In the genomic region with DNA sequence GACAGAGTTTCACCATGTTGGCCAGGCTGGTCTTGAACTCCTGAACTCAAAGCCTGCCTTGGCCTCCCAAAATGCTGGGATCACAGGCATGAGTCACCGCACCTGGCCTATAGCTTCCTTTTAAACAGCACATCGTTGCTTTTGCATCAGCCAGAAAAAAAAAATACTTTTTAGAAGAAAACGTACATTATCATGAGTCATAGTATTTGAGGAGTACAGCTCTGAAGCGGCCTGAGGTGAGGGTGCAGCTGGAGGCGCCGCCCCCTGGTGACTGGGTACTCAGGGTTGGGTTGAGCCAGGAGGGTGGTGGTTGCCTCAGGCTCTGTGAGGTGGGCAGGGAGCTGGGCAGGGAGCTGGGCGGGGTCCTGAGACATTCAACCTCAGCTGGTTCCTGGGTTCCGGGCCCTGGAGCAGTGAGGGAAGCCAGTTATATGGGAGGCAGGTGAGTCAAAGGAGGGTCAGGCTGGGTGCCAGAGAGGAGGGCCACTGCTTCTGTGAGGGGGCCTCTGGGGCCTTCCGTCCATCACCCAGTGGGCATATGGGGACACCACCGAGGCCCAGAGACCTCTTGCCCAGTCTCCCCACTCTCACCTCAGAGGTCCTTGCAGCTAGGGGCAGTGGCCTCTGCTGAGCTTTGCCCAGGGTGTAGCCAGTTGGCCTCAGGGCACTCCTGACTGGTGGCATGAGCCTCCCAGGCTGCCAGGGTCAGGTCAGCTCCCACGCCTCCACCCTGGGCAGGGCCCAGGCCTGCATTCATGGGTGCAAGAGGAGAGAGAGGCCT, we compare ENCODE assay signal across 1 cellular context.
TF ChIP-seq lines count a peak whose summit lies in the region.

No MANE protein-coding gene starts in this region.

TF ChIP-seq in HCT116, 20 proteins besides CTCF, POLR2A, EP300 and RAD21 (continued from another document):
- peak; percentile 40; the same call in 1 of the 2 replicates for TF ChIP-seq ZFX (IDR thresholded peaks at IDR 0.05)
